In the genomic region with DNA sequence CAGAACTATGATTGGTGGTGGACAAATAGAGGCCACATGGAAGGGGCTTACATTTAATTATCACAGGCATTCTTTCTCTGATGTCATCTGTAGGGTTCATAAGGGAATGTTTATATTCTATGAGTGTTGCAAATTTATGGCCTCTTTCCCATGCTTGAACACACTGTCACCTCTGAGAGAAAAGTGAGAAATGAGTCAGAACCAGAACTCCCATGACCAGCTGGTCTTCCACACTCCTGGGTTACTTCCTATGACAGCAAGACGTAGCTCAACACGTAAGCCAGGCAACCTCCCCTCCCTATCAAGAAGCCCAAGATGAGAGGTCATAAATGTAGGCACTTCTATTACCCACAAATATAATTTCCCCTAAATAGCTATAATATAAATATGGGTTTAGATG, we compare ENCODE assay signal across 26 cellular contexts.
A peak's percentile ranks its signal among the peaks of the same experiment; 100 is the strongest.
DNase-seq lines count a peak whose midpoint lies in the region; ATAC-seq, FAIRE-seq and TF ChIP-seq lines count a peak whose summit lies in the region.
"Had no signal": no experiment of that assay in that cellular context is flagged by ENCODE, and none has a peak within 500 bp of the region (broad histone marks: within the 10 kb centered on the region; RNA-seq: fewer than 3 reads in every experiment).

No MANE protein-coding gene starts in this region.

- FAIRE-seq in GM18507 (lab: Jason Lieb, UNC): no peak

- DNase-seq in A172 (ENCODE audit: low spot score) (peak; percentile 11), GM18507 (ENCODE audit: extremely low spot score, insufficient read length, low read depth) (peak; percentile 5), RPMI7951 (ENCODE audit: low read depth) (peak; percentile 15), retina (no peak)
- DNase-seq in stimulated activated CD4-positive, alpha-beta T cell treated with anti-CD3 and anti-CD28 coated beads, Interleukin-4, amount 100 ng/mL, for 24 hours: no peak
- DNase-seq in CD4-positive, alpha-beta T cell: no peak
- no peak for DNase-seq in stimulated activated CD4-positive, alpha-beta T cell treated with anti-CD3 and anti-CD28 coated beads, Interleukin-4, amount 100 ng/mL, for 1 hour
- DNase-seq: 8988T; activated CD8-positive, alpha-beta T cell treated with anti-CD3 and anti-CD28 coated beads, Interleukin-2, amount 10 ng/mL, durations not matched to agents 7 days and 5 days; activated naive CD4-positive, alpha-beta T cell treated with anti-CD3 and anti-CD28 coated beads for 36 hours; activated T-cell treated with anti-CD3 and anti-CD28 coated beads, Interleukin-2, amount 50 U/mL, for 24 hours; aorta; gastrocnemius medialis; HFFc6; naive thymus-derived CD4-positive, alpha-beta T cell; NCI-H1105; NCI-H2029 treated with DMSO at 0.1 percent for 48 hours; NCI-H446 treated with DMSO at 0.1 percent for 48 hours; NK-92 treated with Interleukin-12 subunit alpha and Interleukin-12 subunit beta, amount 100 ng/mL, for 24 hours; spleen had no signal

- no peaks in the 10 kb centered on the region for H3K9me3 ChIP-seq in CD4-positive, alpha-beta T cell (ENCODE audit: control insufficient read depth, low read length)
- H3K9me3 ChIP-seq: gastrocnemius medialis, spleen had no signal

- H3K36me3 Mint-ChIP-seq in CD4-positive, alpha-beta T cell (ENCODE audit: low read depth): no peaks in the 10 kb centered on the region
- H3K36me3 Mint-ChIP-seq: memory B cell, WTC11 had no signal

- TF ChIP-seq CTCF in CD4-positive, alpha-beta T cell (IDR thresholded peaks at IDR 0.05): no peak

- no peaks in the 10 kb centered on the region for H3K27me3 ChIP-seq in CD4-positive, alpha-beta T cell (ENCODE audit: control insufficient read depth, insufficient read depth, low read length)
- H3K27me3 ChIP-seq: gastrocnemius medialis, spleen had no signal

- no peaks in the 10 kb centered on the region for H3K4me1 Mint-ChIP-seq in CD4-positive, alpha-beta T cell (ENCODE audit: low read depth)
- H3K4me1 Mint-ChIP-seq: B cell; central memory CD8-positive, alpha-beta T cell; memory B cell; naive thymus-derived CD4-positive, alpha-beta T cell had no signal

- H3K9me3 Mint-ChIP-seq in CD4-positive, alpha-beta T cell: no peaks in the 10 kb centered on the region
- H3K9me3 Mint-ChIP-seq: activated naive CD4-positive, alpha-beta T cell treated with anti-CD3 and anti-CD28 coated beads for 36 hours; activated T-cell treated with anti-CD3 and anti-CD28 coated beads, Interleukin-2, amount 50 U/mL, for 24 hours; central memory CD8-positive, alpha-beta T cell; HFFc6; memory B cell had no signal

- no peak overlapping the region for H3K27ac ChIP-seq in CD4-positive, alpha-beta T cell (ENCODE audit: low read depth, low read length)
- H3K27ac ChIP-seq: gastrocnemius medialis, spleen had no signal

- ATAC-seq in HG02610 (IDR thresholded peaks at IDR 0.05; ENCODE audit: unreplicated experiment): peak; percentile 93
- no peak for ATAC-seq in CD4-positive, alpha-beta T cell (ENCODE audit: poor library complexity)
- ATAC-seq: activated CD8-positive, alpha-beta T cell treated with anti-CD3 and anti-CD28 coated beads, Interleukin-2, amount 10 ng/mL, durations not matched to agents 7 days and 5 days; gastrocnemius medialis; naive thymus-derived CD4-positive, alpha-beta T cell; Panc1; WTC11 had no signal

- H3K27me3 Mint-ChIP-seq in CD4-positive, alpha-beta T cell: peaks cover 10% of the 10 kb centered on the region
- H3K27me3 Mint-ChIP-seq: central memory CD8-positive, alpha-beta T cell had no signal

- H3K27ac Mint-ChIP-seq in CD4-positive, alpha-beta T cell: no peak overlapping the region
- H3K27ac Mint-ChIP-seq: activated CD8-positive, alpha-beta T cell treated with anti-CD3 and anti-CD28 coated beads, Interleukin-2, amount 10 ng/mL, durations not matched to agents 7 days and 5 days; activated naive CD4-positive, alpha-beta T cell treated with anti-CD3 and anti-CD28 coated beads for 36 hours; activated T-cell treated with anti-CD3 and anti-CD28 coated beads, Interleukin-2, amount 50 U/mL, for 24 hours; B cell; HFFc6; memory B cell; naive thymus-derived CD4-positive, alpha-beta T cell; WTC11 had no signal

- CTCF ChIA-PET in CD4-positive, alpha-beta T cell (lab: Charles Lee): interaction anchor here (1.0 kb wide), 1 partner anchor 16 kb away, joined by 3 read pairs; no protein-coding TSS in a partner anchor

- POLR2A ChIA-PET in CD4-positive, alpha-beta T cell (lab: Charles Lee): no interaction called here

- intact Hi-C loops in CD4-positive, alpha-beta T cell (cut with DNase I, micrococcal nuclease): no loop called here

- H3K4me3 Mint-ChIP-seq in CD4-positive, alpha-beta T cell: no peak overlapping the region
- H3K4me3 Mint-ChIP-seq: activated CD8-positive, alpha-beta T cell treated with anti-CD3 and anti-CD28 coated beads, Interleukin-2, amount 10 ng/mL, durations not matched to agents 7 days and 5 days; activated naive CD4-positive, alpha-beta T cell treated with anti-CD3 and anti-CD28 coated beads for 36 hours; activated T-cell treated with anti-CD3 and anti-CD28 coated beads, Interleukin-2, amount 50 U/mL, for 24 hours; B cell; central memory CD8-positive, alpha-beta T cell; HFFc6; memory B cell; naive thymus-derived CD4-positive, alpha-beta T cell; WTC11 had no signal

Comparison
In these comparisons a context has a peak if more than half of its experiments do, and no peak if none do; other contexts are left out.
1. DNase-seq: peak in A172 (single experiment), GM18507 (single experiment) and RPMI7951 (single experiment); none in stimulated activated CD4-positive, alpha-beta T cell treated with anti-CD3 and anti-CD28 coated beads, Interleukin-4, amount 100 ng/mL, for 24 hours (single experiment), CD4-positive, alpha-beta T cell (0 of 10), retina (single experiment) and stimulated activated CD4-positive, alpha-beta T cell treated with anti-CD3 and anti-CD28 coated beads, Interleukin-4, amount 100 ng/mL, for 1 hour (single experiment).